ENCODE assay signal across 11 cellular contexts in the genomic region with DNA sequence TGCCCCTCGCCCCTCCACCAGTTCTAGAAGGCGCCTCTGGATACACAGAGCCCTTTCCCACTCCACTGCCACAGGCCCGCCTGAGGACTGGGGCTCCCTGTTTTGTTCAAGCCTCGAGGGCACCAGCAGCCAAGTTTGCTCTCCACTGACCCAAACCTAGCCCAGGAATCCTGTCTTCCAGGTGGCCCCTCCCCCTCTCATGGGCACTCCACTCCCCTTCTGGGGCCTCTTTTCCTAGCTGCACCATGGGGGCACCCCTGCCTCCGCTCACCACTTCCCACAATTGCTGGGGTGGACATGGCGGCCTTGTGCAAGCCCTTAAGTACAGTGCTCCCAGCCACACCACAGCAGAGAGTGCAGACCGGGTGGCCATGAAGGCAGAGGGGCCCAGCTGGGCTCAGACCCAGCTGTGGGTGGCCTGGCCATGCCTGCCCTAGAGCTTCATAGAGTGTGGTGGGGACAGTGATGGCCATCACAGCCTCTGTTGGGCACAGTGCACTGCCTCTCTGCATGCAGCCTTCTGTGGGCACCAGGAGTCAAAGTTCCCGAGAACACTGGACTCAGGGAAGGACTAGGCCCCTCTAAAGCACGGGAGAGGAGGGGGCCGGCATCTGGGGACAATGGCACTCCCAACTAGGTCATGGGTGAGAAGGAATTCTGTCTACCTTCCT. TPM values are rescaled to one million over a fixed set of nuclear protein-coding genes. Genes with fewer than 3 reads are reported as not detected.
DNase-seq lines count a peak whose midpoint lies in the region; ATAC-seq and TF ChIP-seq lines count a peak whose summit lies in the region.
"Had no signal": no experiment of that assay in that cellular context is flagged by ENCODE, and none has a peak within 500 bp of the region (broad histone marks: within the 10 kb centered on the region; RNA-seq: fewer than 3 reads in every experiment).

No MANE protein-coding gene starts in this region.

- no peak for TF ChIP-seq CTCF in thyroid gland (IDR thresholded peaks at IDR 0.05)

- no peaks in the 10 kb centered on the region for H3K9me3 ChIP-seq in HUES6 (ENCODE audit: control insufficient read depth, insufficient read depth, low read depth, low read length)
- no peaks in the 10 kb centered on the region for H3K9me3 ChIP-seq in ectodermal cell (ENCODE audit: control insufficient read depth, low read length)
- H3K9me3 ChIP-seq in mucosa of stomach (ENCODE audit: control insufficient read depth, low read length) = no peaks in the 10 kb centered on the region
- no peaks in the 10 kb centered on the region for H3K9me3 ChIP-seq in thyroid gland
- H3K9me3 ChIP-seq: pancreas had no signal

- peaks cover 26% of the 10 kb centered on the region for H3K36me3 ChIP-seq in HUES6 (ENCODE audit: control insufficient read depth, insufficient read depth, low read length)
- no peaks in the 10 kb centered on the region for H3K36me3 ChIP-seq in ectodermal cell (ENCODE audit: control insufficient read depth, insufficient read depth, low read length)
- no peaks in the 10 kb centered on the region for H3K36me3 ChIP-seq in mucosa of stomach (ENCODE audit: control insufficient read depth, insufficient read depth, low read length)
- H3K36me3 ChIP-seq in thyroid gland = peaks cover 0 to 14% of the 10 kb centered on the region in 2 donors
- H3K36me3 ChIP-seq: pancreas had no signal

- H3K4me1 ChIP-seq in HUES6 (ENCODE audit: control insufficient read depth, insufficient read depth, low read length) = peaks cover 33% of the 10 kb centered on the region
- H3K4me1 ChIP-seq in ectodermal cell (ENCODE audit: control insufficient read depth, insufficient read depth, low read length) = peaks cover 28% of the 10 kb centered on the region
- H3K4me1 ChIP-seq in mucosa of stomach (ENCODE audit: control insufficient read depth, insufficient read depth, low read length) = peaks cover 24% of the 10 kb centered on the region
- H3K4me1 ChIP-seq in thyroid gland = peaks cover 48 to 51% of the 10 kb centered on the region in 2 donors
- H3K4me1 ChIP-seq: pancreas had no signal

- intact Hi-C loops in thyroid gland (cut with DNase I) = no loop called here
- intact Hi-C loops in head of caudate nucleus (cut with DNase I) = no loop called here

- H3K9ac ChIP-seq in HUES6 (ENCODE audit: low read length) = peak overlapping the region; percentile 97
- peak overlapping the region; percentile 61 for H3K9ac ChIP-seq in mucosa of stomach (ENCODE audit: low read length)

- H3K4me3 ChIP-seq in HUES6 (ENCODE audit: low read depth, low read length) (peak overlapping the region; percentile 73), ectodermal cell (ENCODE audit: insufficient read depth, low read depth, low read length) (peak overlapping the region; percentile 76), mucosa of stomach (ENCODE audit: low read length) (no peak overlapping the region), thyroid gland (replicated peaks in 1 of 3) (peak overlapping the region in 1 of 3 donors; percentile 82)

- ATAC-seq in HG03342 (IDR thresholded peaks at IDR 0.05; ENCODE audit: unreplicated experiment) = no peak

- DNase-seq in thyroid gland (peak; percentile 30 to 51), DMS114 treated with DMSO at 0.1 percent for 48 hours (lab: John Stamatoyannopoulos, UW; ENCODE audit: unreplicated experiment) (no peak), head of caudate nucleus (no peak), NCI-H748 treated with DMSO at 0.1 percent for 48 hours (lab: John Stamatoyannopoulos, UW) (no peak)
- DNase-seq: activated CD4-positive, alpha-beta memory T cell treated with anti-CD3 and anti-CD28 coated beads for 36 hours; NCI-H2171 had no signal

- TF ChIP-seq POLR2A in thyroid gland (IDR thresholded peaks at IDR 0.05) = no peak

- H3K27ac ChIP-seq in HUES6 (ENCODE audit: low read depth, low read length) = no peak overlapping the region
- no peak overlapping the region for H3K27ac ChIP-seq in ectodermal cell (ENCODE audit: insufficient read depth, low read depth, low read length, poor library complexity, severe bottlenecking)
- H3K27ac ChIP-seq in thyroid gland = peak overlapping the region; percentile 94 to 100 (median 95)

- 85 to 86% methylated on average over 10 of the region's 10 CpGs for WGBS in ectodermal cell, 2 experiments
- WGBS in thyroid gland, 2 donors = 68 to 73% methylated on average over 8 to 9 of the region's 10 CpGs

- H3K27me3 ChIP-seq in HUES6 (ENCODE audit: control insufficient read depth, insufficient read depth, low read length) (no peaks in the 10 kb centered on the region), ectodermal cell (ENCODE audit: control insufficient read depth, insufficient read depth, low read length, poor library complexity, severe bottlenecking) (peaks cover 5% of the 10 kb centered on the region), mucosa of stomach (ENCODE audit: control insufficient read depth, insufficient read depth, low read length) (peaks cover 3% of the 10 kb centered on the region), thyroid gland (no peaks in the 10 kb centered on the region)
- H3K27me3 ChIP-seq: pancreas had no signal

RNA-seq across cellular contexts. Expression of gene MYL9, which starts 1.3 kb away (rescaled TPM):
- 256 TPM for polyA plus RNA-seq in ectodermal cell (2013, experiment 1 of 4)
- polyA plus RNA-seq in ectodermal cell (2013, experiment 2 of 4) = 238 TPM
- 170 TPM for polyA plus RNA-seq in ectodermal cell (2013, experiment 3 of 4)
- 208 TPM for polyA plus RNA-seq in ectodermal cell (2013, experiment 4 of 4)
- 100 to 1,000 TPM in 1 of 4 donors, 10 to 100 TPM in 3; 60.9 to 161 (median 80.3) TPM for total RNA-seq in thyroid gland

RNA-seq across cellular contexts. Expression of gene TGIF2, which starts 30.7 kb away (rescaled TPM):
- 49.4 TPM for polyA plus RNA-seq in ectodermal cell (2013, experiment 1 of 4)
- 59.7 TPM for polyA plus RNA-seq in ectodermal cell (2013, experiment 2 of 4)
- 34.4 TPM for polyA plus RNA-seq in ectodermal cell (2013, experiment 3 of 4)
- polyA plus RNA-seq in ectodermal cell (2013, experiment 4 of 4) = 36.2 TPM
- 10 to 100 TPM; 14.2 to 28.8 (median 18.9) TPM for total RNA-seq in thyroid gland

Comparison
In these comparisons a context has a peak if more than half of its experiments do, and no peak if none do; other contexts are left out.
1. H3K27ac ChIP-seq: peak in thyroid gland (3 of 3); none in HUES6 (single experiment) and ectodermal cell (single experiment).
2. DNase-seq: peak in thyroid gland (2 of 2); none in DMS114 treated with DMSO at 0.1 percent for 48 hours (single experiment), head of caudate nucleus (0 of 42) and NCI-H748 treated with DMSO at 0.1 percent for 48 hours (single experiment).